ENCODE assay signal across 17 cellular contexts in genomic region chr9:136472640-136473353, GRCh38.
"Had no signal": no experiment of that assay in that cellular context is flagged by ENCODE, and none has a peak within 500 bp of the region (broad histone marks: within the 10 kb centered on the region; RNA-seq: fewer than 3 reads in every experiment).

No MANE protein-coding gene starts in this region.

- H3K27ac ChIP-seq: dorsolateral prefrontal cortex, neutrophil, thoracic aorta, transverse colon had no signal

- DNase-seq: cortex of kidney; dorsolateral prefrontal cortex; effector CD8-positive, alpha-beta T cell; foreskin melanocyte; head of caudate nucleus; hippocampal formation; kidney glomerular epithelial cell; naive thymus-derived CD4-positive, alpha-beta T cell; nephron progenitor cell; stimulated activated CD4-positive, alpha-beta T cell treated with anti-CD3 and anti-CD28 coated beads, Interleukin-4, amount 100 ng/mL, for 1 hour; stomach; substantia nigra; transverse colon had no signal

- H3K4me1 ChIP-seq: transverse colon had no signal

- H3K4me3 ChIP-seq: dorsolateral prefrontal cortex, smooth muscle cell, stomach, thoracic aorta, transverse colon had no signal

- H3K9me3 ChIP-seq: neutrophil, stomach, thoracic aorta, transverse colon had no signal

- H3K27me3 ChIP-seq: dorsolateral prefrontal cortex, neutrophil, stomach, transverse colon had no signal

- ATAC-seq: naive thymus-derived CD4-positive, alpha-beta T cell; stimulated activated memory B cell treated with anti-CD40 and anti-IgM and Interleukin-4, amounts not matched to agents 10 μg/mL and 1 μg/mL and 100 μg/mL, for 72 hours had no signal
